In the genomic region with DNA sequence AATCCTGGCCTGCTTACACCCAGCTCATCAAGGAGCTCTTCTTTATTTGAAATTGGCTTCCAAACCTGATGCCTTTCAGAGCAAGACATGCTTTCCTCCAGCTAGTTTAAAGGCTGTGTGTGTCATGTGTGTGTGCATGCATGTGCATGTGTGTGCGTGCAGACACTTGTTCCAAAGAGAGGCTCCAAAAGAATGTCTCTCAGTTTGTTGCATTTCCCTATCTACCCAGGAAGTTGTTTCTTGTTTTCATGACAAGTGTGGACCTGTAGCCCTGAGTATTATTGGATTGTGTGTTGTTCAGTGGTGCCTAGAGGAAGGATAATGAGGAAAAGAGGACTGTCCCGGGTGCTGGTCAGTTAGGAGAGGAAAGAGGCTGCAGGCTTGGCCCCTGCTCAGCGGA, we compare ENCODE assay signal across 25 cellular contexts.
"Had no signal": no experiment of that assay in that cellular context is flagged by ENCODE, and none has a peak within 500 bp of the region (broad histone marks: within the 10 kb centered on the region; RNA-seq: fewer than 3 reads in every experiment).

No MANE protein-coding gene starts in this region.

- H3K36me3 Mint-ChIP-seq: naive thymus-derived CD4-positive, alpha-beta T cell; stimulated activated memory B cell treated with anti-CD40 and anti-IgM and Interleukin-4, amounts not matched to agents 10 μg/mL and 1 μg/mL and 100 μg/mL, for 72 hours had no signal

- H3K27ac Mint-ChIP-seq: activated CD8-positive, alpha-beta T cell treated with anti-CD3 and anti-CD28 coated beads, Interleukin-2, amount 10 ng/mL, durations not matched to agents 7 days and 5 days; activated naive CD8-positive, alpha-beta T cell treated with anti-CD3 and anti-CD28 coated beads, Interleukin-2, amount 50 U/mL, for 24 hours; activated T-helper 1 cell treated with anti-CD3 and anti-CD28 coated beads, Interleukin-12 subunit alpha, Interleukin-12 subunit beta, Interleukin-2, Interleukin-4 antibody, amounts not matched to agents 30 ng/mL and 10 ng/mL and 1 ng/mL, durations not matched to agents 14 hours and 24 hours and 36 hours; dendritic cell treated with granulocyte-macrophage colony-stimulating factor and Interleukin-4, amounts not matched to agents 40 ng/mL and 50 ng/mL, for 4 days; naive thymus-derived CD4-positive, alpha-beta T cell; stimulated activated memory B cell treated with anti-CD40 and anti-IgM and Interleukin-4, amounts not matched to agents 10 μg/mL and 1 μg/mL and 100 μg/mL, for 72 hours; T-helper 2 cell treated with Interferon-gamma antibody and Interleukin-4, amounts not matched to agents 5 μg/mL and 100 μg/mL, for 36 hours had no signal

- ATAC-seq: activated CD8-positive, alpha-beta T cell treated with anti-CD3 and anti-CD28 coated beads, Interleukin-2, amount 10 ng/mL, durations not matched to agents 7 days and 5 days; activated naive CD8-positive, alpha-beta T cell treated with anti-CD3 and anti-CD28 coated beads, Interleukin-2, amount 50 U/mL, for 24 hours; heart right ventricle; left lobe of liver; lower lobe of right lung; naive thymus-derived CD4-positive, alpha-beta T cell; stimulated activated memory B cell treated with anti-CD40 and anti-IgM and Interleukin-4, amounts not matched to agents 10 μg/mL and 1 μg/mL and 100 μg/mL, for 72 hours had no signal

- DNase-seq: activated CD4-positive, alpha-beta T cell treated with anti-CD3 and anti-CD28 coated beads for 1 hour; activated CD4-positive, alpha-beta T cell treated with anti-CD3 and anti-CD28 coated beads, Interleukin-2, amount 50 U/mL, for 1 hour; activated CD8-positive, alpha-beta T cell treated with anti-CD3 and anti-CD28 coated beads, Interleukin-2, amount 10 ng/mL, durations not matched to agents 7 days and 5 days; activated gamma-delta T cell; activated naive CD4-positive, alpha-beta T cell treated with anti-CD3 and anti-CD28 coated beads, Interleukin-2, amount 50 U/mL, for 16 hours; activated naive CD8-positive, alpha-beta T cell treated with anti-CD3 and anti-CD28 coated beads, Interleukin-2, amount 50 U/mL, for 24 hours; effector CD4-positive, alpha-beta T cell; heart right ventricle; kidney; lower lobe of right lung; naive thymus-derived CD4-positive, alpha-beta T cell; retina; sigmoid colon; stimulated activated CD4-positive, alpha-beta T cell treated with anti-CD3 and anti-CD28 coated beads, Interleukin-15, amount 100 ng/mL, for 24 hours; stomach; uterus; WERI-Rb-1 had no signal

- H3K36me3 ChIP-seq: heart right ventricle, lower lobe of right lung, sigmoid colon, stomach, suprapubic skin, tibial nerve, uterus, WERI-Rb-1 had no signal

- H3K4me2 ChIP-seq: smooth muscle cell had no signal

- H3K4me3 ChIP-seq: heart right ventricle, lower lobe of right lung, sigmoid colon, smooth muscle cell, stomach, suprapubic skin, tibial nerve, uterus had no signal

- H3K27ac ChIP-seq: heart right ventricle, lower lobe of right lung, sigmoid colon, suprapubic skin, tibial nerve, uterus, WERI-Rb-1 had no signal

- H3K9me3 ChIP-seq: heart right ventricle, lower lobe of right lung, sigmoid colon, stomach, suprapubic skin, tibial nerve, uterus had no signal

- H3K4me3 Mint-ChIP-seq: activated CD8-positive, alpha-beta T cell treated with anti-CD3 and anti-CD28 coated beads, Interleukin-2, amount 10 ng/mL, durations not matched to agents 7 days and 5 days; activated naive CD8-positive, alpha-beta T cell treated with anti-CD3 and anti-CD28 coated beads, Interleukin-2, amount 50 U/mL, for 24 hours; activated T-helper 1 cell treated with anti-CD3 and anti-CD28 coated beads, Interleukin-12 subunit alpha, Interleukin-12 subunit beta, Interleukin-2, Interleukin-4 antibody, amounts not matched to agents 30 ng/mL and 10 ng/mL and 1 ng/mL, durations not matched to agents 14 hours and 24 hours and 36 hours; dendritic cell treated with granulocyte-macrophage colony-stimulating factor and Interleukin-4, amounts not matched to agents 40 ng/mL and 50 ng/mL, for 4 days; naive thymus-derived CD4-positive, alpha-beta T cell; stimulated activated memory B cell treated with anti-CD40 and anti-IgM and Interleukin-4, amounts not matched to agents 10 μg/mL and 1 μg/mL and 100 μg/mL, for 72 hours; T-helper 2 cell treated with Interferon-gamma antibody and Interleukin-4, amounts not matched to agents 5 μg/mL and 100 μg/mL, for 36 hours had no signal

- H3K27me3 ChIP-seq: heart right ventricle, sigmoid colon, stomach, suprapubic skin, tibial nerve, uterus had no signal

- H3K4me1 Mint-ChIP-seq: activated naive CD8-positive, alpha-beta T cell treated with anti-CD3 and anti-CD28 coated beads, Interleukin-2, amount 50 U/mL, for 24 hours; stimulated activated memory B cell treated with anti-CD40 and anti-IgM and Interleukin-4, amounts not matched to agents 10 μg/mL and 1 μg/mL and 100 μg/mL, for 72 hours had no signal

- H3K9me3 Mint-ChIP-seq: activated T-helper 1 cell treated with anti-CD3 and anti-CD28 coated beads, Interleukin-12 subunit alpha, Interleukin-12 subunit beta, Interleukin-2, Interleukin-4 antibody, amounts not matched to agents 30 ng/mL and 10 ng/mL and 1 ng/mL, durations not matched to agents 14 hours and 24 hours and 36 hours; dendritic cell treated with granulocyte-macrophage colony-stimulating factor and Interleukin-4, amounts not matched to agents 40 ng/mL and 50 ng/mL, for 4 days; stimulated activated memory B cell treated with anti-CD40 and anti-IgM and Interleukin-4, amounts not matched to agents 10 μg/mL and 1 μg/mL and 100 μg/mL, for 72 hours; T-helper 2 cell treated with Interferon-gamma antibody and Interleukin-4, amounts not matched to agents 5 μg/mL and 100 μg/mL, for 36 hours had no signal
